In genomic region chr22:24457894-24458293, GRCh38 we compare ENCODE assay signal across 29 cellular contexts. TPM values are rescaled to one million over a fixed set of nuclear protein-coding genes. Genes with fewer than 3 reads are reported as not detected.
"Had no signal": no experiment of that assay in that cellular context is flagged by ENCODE, and none has a peak within 500 bp of the region (broad histone marks: within the 10 kb centered on the region; RNA-seq: fewer than 3 reads in every experiment).

No MANE protein-coding gene starts in this region.

- H3K27me3 ChIP-seq: dorsolateral prefrontal cortex, esophagus squamous epithelium, gastroesophageal sphincter, heart left ventricle, hepatocyte, left lung had no signal

- ATAC-seq: esophagus mucosa, foreskin keratinocyte, gastroesophageal sphincter, heart left ventricle, left cardiac atrium, left lung, lower lobe of right lung, mucosa of descending colon had no signal

- H3K4me3 Mint-ChIP-seq: immature natural killer cell, mesothelial cell of epicardium had no signal

- H3K27ac ChIP-seq: coronary artery, dorsolateral prefrontal cortex, epithelial cell of prostate, esophagus squamous epithelium, foreskin keratinocyte, gastroesophageal sphincter, heart left ventricle, hepatocyte, left lung, lower lobe of right lung had no signal

- H3K9me3 ChIP-seq: esophagus squamous epithelium, gastroesophageal sphincter, heart left ventricle, left lung, lower lobe of right lung, mucosa of descending colon had no signal

- H3K4me2 ChIP-seq: hepatocyte had no signal

- DNase-seq: dermis blood vessel endothelial cell; dorsolateral prefrontal cortex; effector CD4-positive, alpha-beta T cell; effector memory CD4-positive, alpha-beta T cell; erythroblast; esophagus squamous epithelium; foreskin keratinocyte; heart left ventricle; hypothalamus; immature natural killer cell; islet precursor cell; kidney; kidney glomerular epithelial cell; left cardiac atrium; left lung; lower lobe of right lung; mesenchymal stem cell; mucosa of descending colon; naive B cell had no signal

- H3K9me3 Mint-ChIP-seq: immature natural killer cell had no signal

- H3K27ac Mint-ChIP-seq: immature natural killer cell, mesothelial cell of epicardium had no signal

- FAIRE-seq: colon, frontal cortex, kidney had no signal

- H3K4me1 ChIP-seq: esophagus squamous epithelium, foreskin keratinocyte had no signal

- H3K79me2 ChIP-seq: hepatocyte had no signal

- H3K36me3 ChIP-seq: esophagus squamous epithelium, gastroesophageal sphincter, heart left ventricle, left lung, lower lobe of right lung had no signal

- H3K4me3 ChIP-seq: coronary artery, dorsolateral prefrontal cortex, esophagus squamous epithelium, gastroesophageal sphincter, heart left ventricle, hepatocyte, left lung, lower lobe of right lung, mucosa of descending colon had no signal

- H3K4me1 Mint-ChIP-seq: immature natural killer cell had no signal

- H2AFZ ChIP-seq: hepatocyte had no signal

- H3K36me3 Mint-ChIP-seq: immature natural killer cell, mesothelial cell of epicardium had no signal

- H3K27me3 Mint-ChIP-seq: naive B cell had no signal

RNA-seq across cellular contexts. Expression of gene ADORA2A, which starts 30.5 kb away (rescaled TPM):
- total RNA-seq: esophagus mucosa had no signal

RNA-seq across cellular contexts. Expression of gene UPB1, which starts 37.2 kb away (rescaled TPM):
- total RNA-seq: foreskin keratinocyte, lung microvascular endothelial cell, myocyte had no signal
- polyA plus RNA-seq: foreskin keratinocyte, immature natural killer cell had no signal
